Comparison of ENCODE assay signal across 14 cellular contexts in genomic region chr9:134436356-134436717, GRCh38.
A peak's percentile ranks its signal among the peaks of the same experiment; 100 is the strongest.
DNase-seq lines count a peak whose midpoint lies in the region; TF ChIP-seq lines count a peak whose summit lies in the region.
"Had no signal": no experiment of that assay in that cellular context is flagged by ENCODE, and none has a peak within 500 bp of the region (broad histone marks: within the 10 kb centered on the region; RNA-seq: fewer than 3 reads in every experiment).

No MANE protein-coding gene starts in this region.

- H3K4me3 ChIP-seq in SK-N-MC, result no peak overlapping the region
- H3K4me3 ChIP-seq in muscle layer of colon (ENCODE audit: low read depth in 1 of 2, low read length in 2 of 2), result no peak overlapping the region

- no peak overlapping the region for H3K9ac ChIP-seq in SK-N-MC (ENCODE audit: insufficient read length)
- no peak overlapping the region for H3K9ac ChIP-seq in muscle layer of colon (ENCODE audit: low read length)

- H3K4me3 Mint-ChIP-seq in chondrocyte (ENCODE audit: unreplicated experiment), result no peak overlapping the region
- no peak overlapping the region for H3K4me3 Mint-ChIP-seq in activated CD4-positive, alpha-beta T cell treated with anti-CD3 and anti-CD28 coated beads, Interleukin-2, amount 10 ng/mL, durations not matched to agents 7 days and 5 days
- H3K4me3 Mint-ChIP-seq: activated naive CD8-positive, alpha-beta T cell treated with anti-CD3 and anti-CD28 coated beads, Interleukin-2, amount 10 ng/mL, durations not matched to agents 7 days and 5 days; WTC11 had no signal

- peaks cover 54% of the 10 kb centered on the region for H3K4me1 ChIP-seq in muscle layer of colon (ENCODE audit: insufficient read depth, low read length)

- peaks cover 9% of the 10 kb centered on the region for H3K36me3 Mint-ChIP-seq in chondrocyte (ENCODE audit: low read depth)
- no peaks in the 10 kb centered on the region for H3K36me3 Mint-ChIP-seq in activated CD4-positive, alpha-beta T cell treated with anti-CD3 and anti-CD28 coated beads, Interleukin-2, amount 10 ng/mL, durations not matched to agents 7 days and 5 days (ENCODE audit: low read depth)
- H3K36me3 Mint-ChIP-seq: activated naive CD8-positive, alpha-beta T cell treated with anti-CD3 and anti-CD28 coated beads, Interleukin-2, amount 10 ng/mL, durations not matched to agents 7 days and 5 days; WTC11 had no signal

- H3K27me3 Mint-ChIP-seq in chondrocyte (ENCODE audit: low read depth), result no peaks in the 10 kb centered on the region
- peaks cover 3% of the 10 kb centered on the region for H3K27me3 Mint-ChIP-seq in activated CD4-positive, alpha-beta T cell treated with anti-CD3 and anti-CD28 coated beads, Interleukin-2, amount 10 ng/mL, durations not matched to agents 7 days and 5 days

- H3K36me3 ChIP-seq in SK-N-MC (ENCODE audit: insufficient read depth, low read length) (peaks cover 21% of the 10 kb centered on the region), muscle layer of colon (ENCODE audit: insufficient read depth, low read length) (peaks cover 23% of the 10 kb centered on the region)

- no peaks in the 10 kb centered on the region for H3K9me3 ChIP-seq in SK-N-MC (ENCODE audit: low read depth, low read length)
- no peaks in the 10 kb centered on the region for H3K9me3 ChIP-seq in muscle layer of colon (ENCODE audit: low read length)

- peak overlapping the region; percentile 5 for H3K27ac ChIP-seq in SK-N-MC
- H3K27ac ChIP-seq in muscle layer of colon (ENCODE audit: low read depth, low read length), result peak overlapping the region; percentile 82
- H3K27ac ChIP-seq in temporal lobe (ENCODE audit: low read depth, low read length), result peak overlapping the region; percentile 98

- H3K9me3 Mint-ChIP-seq in chondrocyte (ENCODE audit: low read depth), result no peaks in the 10 kb centered on the region
- H3K9me3 Mint-ChIP-seq in activated CD4-positive, alpha-beta T cell treated with anti-CD3 and anti-CD28 coated beads, Interleukin-2, amount 10 ng/mL, durations not matched to agents 7 days and 5 days, result no peaks in the 10 kb centered on the region
- H3K9me3 Mint-ChIP-seq: activated naive CD8-positive, alpha-beta T cell treated with anti-CD3 and anti-CD28 coated beads, Interleukin-2, amount 10 ng/mL, durations not matched to agents 7 days and 5 days; WTC11 had no signal

- TF ChIP-seq CTCF in chondrocyte (IDR thresholded peaks at IDR 0.05), result no peak

- POLR2A ChIA-PET in activated CD4-positive, alpha-beta T cell treated with anti-CD3 and anti-CD28 coated beads, Interleukin-2, amount 10 ng/mL, durations not matched to agents 7 days and 5 days (lab: Charles Lee), result no interaction called here

- no peak for DNase-seq in SK-N-MC (ENCODE audit: low read depth, low spot score)
- no peak for DNase-seq in chondrocyte (ENCODE audit: low spot score)
- DNase-seq in activated CD4-positive, alpha-beta T cell treated with anti-CD3 and anti-CD28 coated beads, Interleukin-2, amount 10 ng/mL, durations not matched to agents 7 days and 5 days, result no peak
- DNase-seq in iPS-NIHi11 (ENCODE audit: low spot score), result no peak
- DNase-seq in EL, result no peak
- no peak for DNase-seq in germinal center (ENCODE audit: low spot score)
- DNase-seq: activated CD8-positive, alpha-beta memory T cell treated with anti-CD3 and anti-CD28 coated beads, Interleukin-2, amount 50 U/mL, for 4 hours; activated naive CD8-positive, alpha-beta T cell treated with anti-CD3 and anti-CD28 coated beads, Interleukin-2, amount 10 ng/mL, durations not matched to agents 7 days and 5 days; NCI-H1105 treated with DMSO at 0.1 percent for 48 hours; NCI-H446 treated with DMSO at 0.1 percent for 48 hours; stimulated activated CD4-positive, alpha-beta T cell treated with anti-CD3 and anti-CD28 coated beads, Interleukin-2, amount 100 ng/mL, for 48 hours had no signal

- CTCF ChIA-PET in activated CD4-positive, alpha-beta T cell treated with anti-CD3 and anti-CD28 coated beads, Interleukin-2, amount 10 ng/mL, durations not matched to agents 7 days and 5 days (lab: Charles Lee), result interaction anchor here (0.7 to 2.0 kb wide), 3 partner anchors 25 to 66 kb away, joined by 3 to 6 read pairs (median 4); no protein-coding TSS in a partner anchor

- H3K27me3 ChIP-seq in muscle layer of colon (ENCODE audit: control insufficient read depth in 1 of 2, insufficient read depth in 2 of 2, low read length in 2 of 2), result no peaks in the 10 kb centered on the region

- H3K27ac Mint-ChIP-seq in chondrocyte (ENCODE audit: unreplicated experiment), result peak overlapping the region; percentile 90
- H3K27ac Mint-ChIP-seq in activated CD4-positive, alpha-beta T cell treated with anti-CD3 and anti-CD28 coated beads, Interleukin-2, amount 10 ng/mL, durations not matched to agents 7 days and 5 days, result no peak overlapping the region
- H3K27ac Mint-ChIP-seq: activated naive CD8-positive, alpha-beta T cell treated with anti-CD3 and anti-CD28 coated beads, Interleukin-2, amount 10 ng/mL, durations not matched to agents 7 days and 5 days; WTC11 had no signal

- H3K4me1 Mint-ChIP-seq in chondrocyte (ENCODE audit: low read depth), result peaks cover 44% of the 10 kb centered on the region
- H3K4me1 Mint-ChIP-seq in activated CD4-positive, alpha-beta T cell treated with anti-CD3 and anti-CD28 coated beads, Interleukin-2, amount 10 ng/mL, durations not matched to agents 7 days and 5 days, result no peaks in the 10 kb centered on the region
- H3K4me1 Mint-ChIP-seq: activated naive CD8-positive, alpha-beta T cell treated with anti-CD3 and anti-CD28 coated beads, Interleukin-2, amount 10 ng/mL, durations not matched to agents 7 days and 5 days; WTC11 had no signal

Comparison
In these comparisons a context has a peak if more than half of its experiments do, and no peak if none do; other contexts are left out.
1. H3K27ac ChIP-seq: peak in every context shown above with its lines; median percentile 98 in temporal lobe; 82 in muscle layer of colon; 5 in SK-N-MC.